1 cellular context compared by ENCODE assay signal in the genomic region with DNA sequence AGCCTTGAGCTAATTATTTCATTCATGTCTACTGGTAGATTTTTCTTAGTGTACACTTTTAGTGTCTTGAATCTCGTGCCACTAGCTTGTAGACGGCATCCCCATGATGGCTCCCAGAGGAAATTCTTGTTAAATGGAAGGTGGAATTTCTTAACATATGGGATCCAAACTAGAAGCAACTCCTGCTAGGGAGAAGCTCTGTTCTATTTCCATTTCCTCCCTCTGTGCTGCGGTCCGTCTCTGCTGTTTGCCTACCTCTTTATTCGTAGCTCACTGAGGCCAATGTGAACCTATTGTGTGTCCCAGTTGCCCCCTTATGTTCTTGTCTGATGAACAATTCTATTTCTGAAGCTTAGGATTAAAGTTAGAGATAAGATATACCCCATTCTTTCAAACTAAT.
TF ChIP-seq lines count a peak whose summit lies in the region.

No MANE protein-coding gene starts in this region.

TF ChIP-seq in GM23338, 12 proteins besides CTCF, POLR2A, EP300 and RAD21:
- TF ChIP-seq ZNF114 (CRISPR knock-in tag; IDR thresholded peaks at IDR 0.05), result no peak
- TF ChIP-seq NANOG (IDR thresholded peaks at IDR 0.05; ENCODE audit: borderline replicate concordance), result no peak
- TF ChIP-seq ZNF331 (CRISPR knock-in tag; IDR thresholded peaks at IDR 0.05; ENCODE audit: low read depth), result no peak
- TF ChIP-seq, protein P1, sequence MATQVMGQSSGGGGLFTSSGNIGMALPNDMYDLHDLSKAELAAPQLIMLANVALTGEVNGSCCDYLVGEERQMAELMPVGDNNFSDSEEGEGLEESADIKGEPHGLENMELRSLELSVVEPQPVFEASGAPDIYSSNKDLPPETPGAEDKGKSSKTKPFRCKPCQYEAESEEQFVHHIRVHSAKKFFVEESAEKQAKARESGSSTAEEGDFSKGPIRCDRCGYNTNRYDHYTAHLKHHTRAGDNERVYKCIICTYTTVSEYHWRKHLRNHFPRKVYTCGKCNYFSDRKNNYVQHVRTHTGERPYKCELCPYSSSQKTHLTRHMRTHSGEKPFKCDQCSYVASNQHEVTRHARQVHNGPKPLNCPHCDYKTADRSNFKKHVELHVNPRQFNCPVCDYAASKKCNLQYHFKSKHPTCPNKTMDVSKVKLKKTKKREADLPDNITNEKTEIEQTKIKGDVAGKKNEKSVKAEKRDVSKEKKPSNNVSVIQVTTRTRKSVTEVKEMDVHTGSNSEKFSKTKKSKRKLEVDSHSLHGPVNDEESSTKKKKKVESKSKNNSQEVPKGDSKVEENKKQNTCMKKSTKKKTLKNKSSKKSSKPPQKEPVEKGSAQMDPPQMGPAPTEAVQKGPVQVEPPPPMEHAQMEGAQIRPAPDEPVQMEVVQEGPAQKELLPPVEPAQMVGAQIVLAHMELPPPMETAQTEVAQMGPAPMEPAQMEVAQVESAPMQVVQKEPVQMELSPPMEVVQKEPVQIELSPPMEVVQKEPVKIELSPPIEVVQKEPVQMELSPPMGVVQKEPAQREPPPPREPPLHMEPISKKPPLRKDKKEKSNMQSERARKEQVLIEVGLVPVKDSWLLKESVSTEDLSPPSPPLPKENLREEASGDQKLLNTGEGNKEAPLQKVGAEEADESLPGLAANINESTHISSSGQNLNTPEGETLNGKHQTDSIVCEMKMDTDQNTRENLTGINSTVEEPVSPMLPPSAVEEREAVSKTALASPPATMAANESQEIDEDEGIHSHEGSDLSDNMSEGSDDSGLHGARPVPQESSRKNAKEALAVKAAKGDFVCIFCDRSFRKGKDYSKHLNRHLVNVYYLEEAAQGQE (IDR thresholded peaks at IDR 0.05; ENCODE audit: unreplicated experiment), result no peak
- TF ChIP-seq, protein P2, sequence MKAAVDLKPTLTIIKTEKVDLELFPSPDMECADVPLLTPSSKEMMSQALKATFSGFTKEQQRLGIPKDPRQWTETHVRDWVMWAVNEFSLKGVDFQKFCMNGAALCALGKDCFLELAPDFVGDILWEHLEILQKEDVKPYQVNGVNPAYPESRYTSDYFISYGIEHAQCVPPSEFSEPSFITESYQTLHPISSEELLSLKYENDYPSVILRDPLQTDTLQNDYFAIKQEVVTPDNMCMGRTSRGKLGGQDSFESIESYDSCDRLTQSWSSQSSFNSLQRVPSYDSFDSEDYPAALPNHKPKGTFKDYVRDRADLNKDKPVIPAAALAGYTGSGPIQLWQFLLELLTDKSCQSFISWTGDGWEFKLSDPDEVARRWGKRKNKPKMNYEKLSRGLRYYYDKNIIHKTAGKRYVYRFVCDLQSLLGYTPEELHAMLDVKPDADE (IDR thresholded peaks at IDR 0.05), result no peak
- TF ChIP-seq, protein P3, sequence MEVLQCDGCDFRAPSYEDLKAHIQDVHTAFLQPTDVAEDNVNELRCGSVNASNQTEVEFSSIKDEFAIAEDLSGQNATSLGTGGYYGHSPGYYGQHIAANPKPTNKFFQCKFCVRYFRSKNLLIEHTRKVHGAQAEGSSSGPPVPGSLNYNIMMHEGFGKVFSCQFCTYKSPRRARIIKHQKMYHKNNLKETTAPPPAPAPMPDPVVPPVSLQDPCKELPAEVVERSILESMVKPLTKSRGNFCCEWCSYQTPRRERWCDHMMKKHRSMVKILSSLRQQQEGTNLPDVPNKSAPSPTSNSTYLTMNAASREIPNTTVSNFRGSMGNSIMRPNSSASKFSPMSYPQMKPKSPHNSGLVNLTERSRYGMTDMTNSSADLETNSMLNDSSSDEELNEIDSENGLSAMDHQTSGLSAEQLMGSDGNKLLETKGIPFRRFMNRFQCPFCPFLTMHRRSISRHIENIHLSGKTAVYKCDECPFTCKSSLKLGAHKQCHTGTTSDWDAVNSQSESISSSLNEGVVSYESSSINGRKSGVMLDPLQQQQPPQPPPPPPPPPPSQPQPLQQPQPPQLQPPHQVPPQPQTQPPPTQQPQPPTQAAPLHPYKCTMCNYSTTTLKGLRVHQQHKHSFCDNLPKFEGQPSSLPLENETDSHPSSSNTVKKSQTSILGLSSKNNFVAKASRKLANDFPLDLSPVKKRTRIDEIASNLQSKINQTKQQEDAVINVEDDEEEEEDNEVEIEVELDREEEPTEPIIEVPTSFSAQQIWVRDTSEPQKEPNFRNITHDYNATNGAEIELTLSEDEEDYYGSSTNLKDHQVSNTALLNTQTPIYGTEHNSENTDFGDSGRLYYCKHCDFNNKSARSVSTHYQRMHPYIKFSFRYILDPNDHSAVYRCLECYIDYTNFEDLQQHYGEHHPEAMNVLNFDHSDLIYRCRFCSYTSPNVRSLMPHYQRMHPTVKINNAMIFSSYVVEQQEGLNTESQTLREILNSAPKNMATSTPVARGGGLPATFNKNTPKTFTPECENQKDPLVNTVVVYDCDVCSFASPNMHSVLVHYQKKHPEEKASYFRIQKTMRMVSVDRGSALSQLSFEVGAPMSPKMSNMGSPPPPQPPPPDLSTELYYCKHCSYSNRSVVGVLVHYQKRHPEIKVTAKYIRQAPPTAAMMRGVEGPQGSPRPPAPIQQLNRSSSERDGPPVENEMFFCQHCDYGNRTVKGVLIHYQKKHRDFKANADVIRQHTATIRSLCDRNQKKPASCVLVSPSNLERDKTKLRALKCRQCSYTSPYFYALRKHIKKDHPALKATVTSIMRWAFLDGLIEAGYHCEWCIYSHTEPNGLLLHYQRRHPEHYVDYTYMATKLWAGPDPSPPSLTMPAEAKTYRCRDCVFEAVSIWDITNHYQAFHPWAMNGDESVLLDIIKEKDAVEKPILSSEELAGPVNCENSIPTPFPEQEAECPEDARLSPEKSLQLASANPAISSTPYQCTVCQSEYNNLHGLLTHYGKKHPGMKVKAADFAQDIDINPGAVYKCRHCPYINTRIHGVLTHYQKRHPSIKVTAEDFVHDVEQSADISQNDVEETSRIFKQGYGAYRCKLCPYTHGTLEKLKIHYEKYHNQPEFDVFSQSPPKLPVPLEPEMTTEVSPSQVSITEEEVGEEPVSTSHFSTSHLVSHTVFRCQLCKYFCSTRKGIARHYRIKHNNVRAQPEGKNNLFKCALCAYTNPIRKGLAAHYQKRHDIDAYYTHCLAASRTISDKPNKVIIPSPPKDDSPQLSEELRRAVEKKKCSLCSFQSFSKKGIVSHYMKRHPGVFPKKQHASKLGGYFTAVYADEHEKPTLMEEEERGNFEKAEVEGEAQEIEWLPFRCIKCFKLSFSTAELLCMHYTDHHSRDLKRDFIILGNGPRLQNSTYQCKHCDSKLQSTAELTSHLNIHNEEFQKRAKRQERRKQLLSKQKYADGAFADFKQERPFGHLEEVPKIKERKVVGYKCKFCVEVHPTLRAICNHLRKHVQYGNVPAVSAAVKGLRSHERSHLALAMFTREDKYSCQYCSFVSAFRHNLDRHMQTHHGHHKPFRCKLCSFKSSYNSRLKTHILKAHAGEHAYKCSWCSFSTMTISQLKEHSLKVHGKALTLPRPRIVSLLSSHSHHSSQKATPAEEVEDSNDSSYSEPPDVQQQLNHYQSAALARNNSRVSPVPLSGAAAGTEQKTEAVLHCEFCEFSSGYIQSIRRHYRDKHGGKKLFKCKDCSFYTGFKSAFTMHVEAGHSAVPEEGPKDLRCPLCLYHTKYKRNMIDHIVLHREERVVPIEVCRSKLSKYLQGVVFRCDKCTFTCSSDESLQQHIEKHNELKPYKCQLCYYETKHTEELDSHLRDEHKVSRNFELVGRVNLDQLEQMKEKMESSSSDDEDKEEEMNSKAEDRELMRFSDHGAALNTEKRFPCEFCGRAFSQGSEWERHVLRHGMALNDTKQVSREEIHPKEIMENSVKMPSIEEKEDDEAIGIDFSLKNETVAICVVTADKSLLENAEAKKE (CRISPR knock-in tag; IDR thresholded peaks at IDR 0.05), result no peak
- TF ChIP-seq JUNB (IDR thresholded peaks at IDR 0.05; ENCODE audit: unreplicated experiment), result no peak
- TF ChIP-seq EZH2phosphoT487 (IDR thresholded peaks at IDR 0.05; ENCODE audit: unreplicated experiment), result no peak
